Comparison of ENCODE assay signal across 12 cellular contexts in the genomic region with DNA sequence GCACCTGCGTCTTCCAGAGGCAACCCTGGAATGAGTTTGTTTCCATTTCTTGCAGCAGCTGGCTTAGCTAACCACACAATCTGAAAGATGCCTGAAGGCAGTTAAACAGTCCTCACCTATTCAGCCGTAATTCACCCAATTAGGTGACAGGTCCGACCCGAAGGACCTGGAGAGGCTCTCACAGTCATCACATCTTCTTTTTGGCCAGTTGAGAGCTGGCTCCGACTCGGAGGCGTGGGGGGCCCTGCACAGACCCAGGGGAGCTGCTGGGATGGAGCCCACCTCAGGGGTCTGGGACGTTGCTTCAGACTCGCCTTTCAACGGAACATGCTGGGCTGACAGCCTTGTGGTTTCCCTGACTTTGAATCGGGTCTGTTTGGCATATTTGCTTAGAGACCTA.
DNase-seq lines count a peak whose midpoint lies in the region; TF ChIP-seq lines count a peak whose summit lies in the region.
"Had no signal": no experiment of that assay in that cellular context is flagged by ENCODE, and none has a peak within 500 bp of the region (broad histone marks: within the 10 kb centered on the region; RNA-seq: fewer than 3 reads in every experiment).

No MANE protein-coding gene starts in this region.

- peaks cover 7% of the 10 kb centered on the region for H3K27me3 ChIP-seq in GM23248 (replicated peaks; ENCODE audit: insufficient read depth)
- peaks cover 0 to 48% of the 10 kb centered on the region in 2 donors for H3K27me3 ChIP-seq in breast epithelium

- peaks cover 3% of the 10 kb centered on the region for H3K9me3 Mint-ChIP-seq in chondrocyte (ENCODE audit: low read depth)
- H3K9me3 Mint-ChIP-seq in osteocyte (ENCODE audit: unreplicated experiment): no peaks in the 10 kb centered on the region

- in situ Hi-C loops in GM23248 (cut with MboI): no loop called here

- H3K4me1 ChIP-seq in GM23248 (ENCODE audit: insufficient read depth) (peaks cover 4% of the 10 kb centered on the region; the same call in 1 of the 2 replicates), breast epithelium (no peaks in the 10 kb centered on the region)

- H3K4me3 Mint-ChIP-seq in chondrocyte (ENCODE audit: unreplicated experiment) (no peak overlapping the region), osteocyte (ENCODE audit: unreplicated experiment) (no peak overlapping the region)
- H3K4me3 Mint-ChIP-seq: B cell; CD4-positive, alpha-beta memory T cell had no signal

- intact Hi-C loops in breast epithelium (cut with DNase I; ENCODE audit: low total_unique reads): no loop called here

- H3K9ac ChIP-seq in GM23248: no peak overlapping the region

- H3K4me3 ChIP-seq in GM23248 (no peak overlapping the region), breast epithelium (no peak overlapping the region)

- H3K79me2 ChIP-seq in GM23248 (ENCODE audit: insufficient read depth): no peaks in the 10 kb centered on the region

- no peak overlapping the region for H3K4me2 ChIP-seq in GM23248 (ENCODE audit: unreplicated experiment)

- DNase-seq in DMS79 (lab: John Stamatoyannopoulos, UW) (peak; percentile 1), ELF-1 (ENCODE audit: low read depth, low spot score) (peak; percentile 29), chondrocyte (ENCODE audit: low spot score) (peak; percentile 53), osteocyte (ENCODE audit: extremely low spot score, unreplicated experiment) (peak; percentile 56), GM23248 (no peak), breast epithelium (ENCODE audit: low spot score in 2 of 2) (no peak), dermis blood vessel endothelial cell (no peak)
- DNase-seq: C1 segment of cervical spinal cord; CD4-positive, alpha-beta memory T cell; DMS153; H7 had no signal

- H3K36me3 ChIP-seq in GM23248 (ENCODE audit: low read depth) (no peaks in the 10 kb centered on the region), breast epithelium (no peaks in the 10 kb centered on the region)

- H3K36me3 Mint-ChIP-seq in chondrocyte (ENCODE audit: low read depth) (peaks cover 2% of the 10 kb centered on the region), osteocyte (ENCODE audit: unreplicated experiment) (no peaks in the 10 kb centered on the region)
- H3K36me3 Mint-ChIP-seq: CD4-positive, alpha-beta memory T cell had no signal

- H2AFZ ChIP-seq in GM23248: no peak overlapping the region

- TF ChIP-seq CTCF in chondrocyte (IDR thresholded peaks at IDR 0.05): no peak
- TF ChIP-seq CTCF in osteocyte (IDR thresholded peaks at IDR 0.05): no peak
- no peak for TF ChIP-seq CTCF in breast epithelium (IDR thresholded peaks at IDR 0.05)

- peaks cover 18% of the 10 kb centered on the region; the same call in 1 of the 2 replicates for H3F3A ChIP-seq in GM23248 (ENCODE audit: insufficient read depth)

- no peaks in the 10 kb centered on the region for H3K9me2 ChIP-seq in GM23248 (ENCODE audit: insufficient read depth)

- H3K27me3 Mint-ChIP-seq in chondrocyte (ENCODE audit: low read depth) (peaks cover 56% of the 10 kb centered on the region), osteocyte (ENCODE audit: unreplicated experiment) (peaks cover 41% of the 10 kb centered on the region)

- no peak for TF ChIP-seq POLR2A in breast epithelium (IDR thresholded peaks at IDR 0.05)

- H3K4me1 Mint-ChIP-seq in chondrocyte (ENCODE audit: low read depth) (peaks cover 4% of the 10 kb centered on the region), osteocyte (ENCODE audit: unreplicated experiment) (no peaks in the 10 kb centered on the region)
- H3K4me1 Mint-ChIP-seq: B cell had no signal

- H4K20me1 ChIP-seq in GM23248 (ENCODE audit: insufficient read depth): no peaks in the 10 kb centered on the region

- WGBS in GM23248 (ENCODE audit: low coverage in 1 of 2, low lambda C conversion rate in 2 of 2, missing lambda C conversion rate in 2 of 2), 2 experiments: 33 to 38% methylated on average over 11 of the region's 11 CpGs

- H3K27ac ChIP-seq in GM23248 (no peak overlapping the region), breast epithelium (no peak overlapping the region)

- H3K27ac Mint-ChIP-seq in chondrocyte (ENCODE audit: unreplicated experiment) (no peak overlapping the region), osteocyte (ENCODE audit: unreplicated experiment) (no peak overlapping the region)
- H3K27ac Mint-ChIP-seq: B cell; CD4-positive, alpha-beta memory T cell had no signal

- H3K9me3 ChIP-seq in GM23248 (ENCODE audit: low read depth): no peaks in the 10 kb centered on the region
- H3K9me3 ChIP-seq in breast epithelium: no peaks in the 10 kb centered on the region

Comparison
In these comparisons a context has a peak if more than half of its experiments do, and no peak if none do; other contexts are left out.
1. DNase-seq: peak in DMS79 (single experiment), ELF-1 (single experiment), chondrocyte (single experiment) and osteocyte (single experiment); none in GM23248 (single experiment), breast epithelium (0 of 2) and dermis blood vessel endothelial cell (single experiment).